Comparison of ENCODE assay signal across 12 cellular contexts in the genomic region with DNA sequence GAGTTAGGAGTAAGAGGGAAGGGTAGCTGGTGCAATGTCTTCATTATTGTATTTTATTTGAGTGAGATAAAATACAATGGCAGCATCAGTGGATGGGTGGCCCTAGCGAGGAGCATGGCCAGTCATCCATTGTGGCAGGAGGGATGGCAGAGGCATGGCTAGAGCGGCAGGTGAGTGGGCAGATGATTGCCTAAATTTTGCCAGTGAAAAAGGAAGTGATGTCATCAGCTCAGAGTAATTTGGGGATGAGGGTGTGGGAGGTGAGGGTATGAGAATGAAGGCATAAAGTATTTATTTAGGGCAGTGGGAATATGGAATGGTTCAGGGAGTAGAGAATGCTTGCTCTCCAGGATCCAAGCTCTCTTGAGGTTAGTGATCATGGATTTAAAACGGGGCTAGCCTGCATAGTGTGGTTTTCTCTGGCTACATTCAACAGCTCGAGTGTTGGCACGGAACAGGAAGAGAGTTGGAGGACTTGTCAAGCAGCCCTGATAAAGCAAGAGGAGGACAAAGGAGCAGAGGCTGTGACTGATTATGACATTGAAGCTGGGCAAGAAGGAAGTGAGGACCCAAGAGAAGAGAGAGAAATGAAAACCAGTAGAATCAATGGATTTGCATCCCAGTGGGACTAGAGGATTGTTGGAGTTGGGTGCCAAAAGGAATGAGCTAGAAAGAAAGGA. TPM values are rescaled to one million over a fixed set of nuclear protein-coding genes. Genes with fewer than 3 reads are reported as not detected.
DNase-seq lines count a peak whose midpoint lies in the region; ATAC-seq and TF ChIP-seq lines count a peak whose summit lies in the region.
"Had no signal": no experiment of that assay in that cellular context is flagged by ENCODE, and none has a peak within 500 bp of the region (broad histone marks: within the 10 kb centered on the region; RNA-seq: fewer than 3 reads in every experiment).

No MANE protein-coding gene starts in this region.

- H3K4me3 ChIP-seq in BLaER1 treated with 17β-estradiol and CSF1 and Interleukin-3, amounts not matched to agents 10 nM and 100 nM: peak overlapping the region in 4 of 10 experiments; percentile 6 to 52 (median 28); a peak in 7 of 20 replicates
- H3K4me3 ChIP-seq in MG63 (no peak overlapping the region), mesenchymal stem cell (ENCODE audit: insufficient read depth in 1 of 2, low read depth in 1 of 2, low read length in 2 of 2) (peak overlapping the region in 1 of 2 experiments; percentile 31)
- no peak overlapping the region for H3K4me3 ChIP-seq in CD8-positive, alpha-beta T cell (ENCODE audit: low read depth, low read length)
- H3K4me3 ChIP-seq: K562 had no signal

- BruUV-seq in MCF 10A (replicated peaks; lab: Mats Ljungman, UMichigan): no TSS peak

- H2BK12ac ChIP-seq in mesenchymal stem cell (ENCODE audit: low read length in 2 of 2): no peak overlapping the region

- CTCF ChIA-PET in MCF 10A (lab: Yijun Ruan, JAX): interaction anchor here (0.6 to 1.2 kb wide), 3 partner anchors 92 to 213 kb away, joined by 3 to 4 read pairs (median 3); a partner anchor contains a TSS
- CTCF ChIA-PET in CD8-positive, alpha-beta T cell (lab: Charles Lee): no interaction called here

- peak overlapping the region in 8 of 11 experiments; percentile 8 to 91 (median 54); a peak in 13 of 22 replicates for H3K27ac ChIP-seq in BLaER1 treated with 17β-estradiol and CSF1 and Interleukin-3, amounts not matched to agents 10 nM and 100 nM
- no peak overlapping the region for H3K27ac ChIP-seq in mesenchymal stem cell (ENCODE audit: low read length, poor library complexity, severe bottlenecking)
- no peak overlapping the region for H3K27ac ChIP-seq in CD8-positive, alpha-beta T cell (ENCODE audit: low read depth, low read length)

- ATAC-seq in stimulated activated naive B cell treated with anti-CD40 and anti-IgM and Interleukin-4, amounts not matched to agents 10 μg/mL and 1 μg/mL and 100 μg/mL, for 72 hours (replicated peaks): no peak
- no peak for ATAC-seq in CD8-positive, alpha-beta T cell
- ATAC-seq: K562 had no signal

- peaks cover 7% of the 10 kb centered on the region for H3K9me3 Mint-ChIP-seq in MCF 10A (ENCODE audit: unreplicated experiment)
- peaks cover 0 to 7% of the 10 kb centered on the region in 2 donors for H3K9me3 Mint-ChIP-seq in stimulated activated naive B cell treated with anti-CD40 and anti-IgM and Interleukin-4, amounts not matched to agents 10 μg/mL and 1 μg/mL and 100 μg/mL, for 72 hours
- no peaks in the 10 kb centered on the region for H3K9me3 Mint-ChIP-seq in CD8-positive, alpha-beta T cell

- DNase-seq in MG63: peak; percentile 41
- peak; percentile 26 for DNase-seq in MCF 10A (ENCODE audit: unreplicated experiment)
- no peak for DNase-seq in mesenchymal stem cell
- no peak for DNase-seq in EL
- no peak for DNase-seq in stimulated activated naive B cell treated with anti-CD40 and anti-IgM and Interleukin-4, amounts not matched to agents 10 μg/mL and 1 μg/mL and 100 μg/mL, for 72 hours
- DNase-seq in CD8-positive, alpha-beta T cell: no peak
- no peak for DNase-seq in NCI-H345 treated with DMSO at 0.1 percent for 48 hours (lab: John Stamatoyannopoulos, UW; ENCODE audit: unreplicated experiment)
- DNase-seq: activated CD8-positive, alpha-beta memory T cell treated with anti-CD3 and anti-CD28 coated beads, Interleukin-2, amount 10 ng/mL, durations not matched to agents 7 days and 5 days; midbrain had no signal

- peak overlapping the region in 4 of 11 experiments; percentile 35 to 78 (median 61); a peak in 8 of 22 replicates for H3K9ac ChIP-seq in BLaER1 treated with 17β-estradiol and CSF1 and Interleukin-3, amounts not matched to agents 10 nM and 100 nM
- peak overlapping the region; percentile 69 for H3K9ac ChIP-seq in mesenchymal stem cell (ENCODE audit: low read length)

- no peak overlapping the region for H3K4ac ChIP-seq in mesenchymal stem cell (ENCODE audit: low read depth in 1 of 2, low read length in 2 of 2)

- peaks cover 41% of the 10 kb centered on the region for H3K4me1 Mint-ChIP-seq in MCF 10A (ENCODE audit: insufficient read depth, unreplicated experiment)
- H3K4me1 Mint-ChIP-seq in stimulated activated naive B cell treated with anti-CD40 and anti-IgM and Interleukin-4, amounts not matched to agents 10 μg/mL and 1 μg/mL and 100 μg/mL, for 72 hours: peaks cover 0 to 2% of the 10 kb centered on the region in 2 donors
- H3K4me1 Mint-ChIP-seq in CD8-positive, alpha-beta T cell (ENCODE audit: low read depth): no peaks in the 10 kb centered on the region

- H3K4me1 ChIP-seq in BLaER1 treated with 17β-estradiol and CSF1 and Interleukin-3, amounts not matched to agents 10 nM and 100 nM: peaks cover 19 to 79% (median 54%) of the 10 kb centered on the region in 10 experiments
- H3K4me1 ChIP-seq in mesenchymal stem cell (ENCODE audit: control insufficient read depth, insufficient read depth, low read depth, low read length): peaks cover 9% of the 10 kb centered on the region
- no peaks in the 10 kb centered on the region for H3K4me1 ChIP-seq in CD8-positive, alpha-beta T cell (ENCODE audit: insufficient read depth, low read length)

- H3K27ac Mint-ChIP-seq in MCF 10A (ENCODE audit: low read depth, unreplicated experiment): peak overlapping the region; percentile 28
- no peak overlapping the region for H3K27ac Mint-ChIP-seq in stimulated activated naive B cell treated with anti-CD40 and anti-IgM and Interleukin-4, amounts not matched to agents 10 μg/mL and 1 μg/mL and 100 μg/mL, for 72 hours
- no peak overlapping the region for H3K27ac Mint-ChIP-seq in CD8-positive, alpha-beta T cell
- H3K27ac Mint-ChIP-seq: activated CD8-positive, alpha-beta memory T cell treated with anti-CD3 and anti-CD28 coated beads, Interleukin-2, amount 10 ng/mL, durations not matched to agents 7 days and 5 days had no signal

- no peak overlapping the region for H4K8ac ChIP-seq in mesenchymal stem cell (ENCODE audit: low read length)

- H2AK5ac ChIP-seq in mesenchymal stem cell (ENCODE audit: low read length, severe bottlenecking): no peak overlapping the region

- H3K14ac ChIP-seq in mesenchymal stem cell (ENCODE audit: low read length in 2 of 2): no peak overlapping the region

- no peaks in the 10 kb centered on the region for H3K27me3 ChIP-seq in BLaER1 treated with 17β-estradiol and CSF1 and Interleukin-3, amounts not matched to agents 10 nM and 100 nM
- H3K27me3 ChIP-seq in MG63 (no peaks in the 10 kb centered on the region), mesenchymal stem cell (ENCODE audit: control insufficient read depth in 1 of 2, insufficient read depth in 1 of 2, low read length in 2 of 2) (no peaks in the 10 kb centered on the region)
- no peaks in the 10 kb centered on the region for H3K27me3 ChIP-seq in CD8-positive, alpha-beta T cell (ENCODE audit: insufficient read depth, low read length)

- no peaks in the 10 kb centered on the region for H3K79me1 ChIP-seq in mesenchymal stem cell (replicated peaks; ENCODE audit: low read length, poor library complexity, severe bottlenecking)

- no peak overlapping the region for H2BK120ac ChIP-seq in mesenchymal stem cell (ENCODE audit: low read depth, low read length)

- WGBS in mesenchymal stem cell: 55% methylated on average over 5 of the region's 5 CpGs

- H3K36me3 ChIP-seq in BLaER1 treated with 17β-estradiol and CSF1 and Interleukin-3, amounts not matched to agents 10 nM and 100 nM: no peaks in the 10 kb centered on the region
- no peaks in the 10 kb centered on the region for H3K36me3 ChIP-seq in MG63
- H3K36me3 ChIP-seq in mesenchymal stem cell (ENCODE audit: control insufficient read depth in 1 of 2, insufficient read depth in 2 of 2, low read depth in 1 of 2, low read length in 2 of 2): no peaks in the 10 kb centered on the region
- H3K36me3 ChIP-seq in CD8-positive, alpha-beta T cell (ENCODE audit: insufficient read depth, low read length): no peaks in the 10 kb centered on the region

- intact Hi-C loops in MCF 10A (cut with micrococcal nuclease): loop anchor here (2.0 kb wide), 1 partner anchor 31 kb away; no protein-coding TSS in a partner anchor
- intact Hi-C loops in CD8-positive, alpha-beta T cell (cut with DNase I, micrococcal nuclease): no loop called here

- H3K4me3 Mint-ChIP-seq in MCF 10A (ENCODE audit: unreplicated experiment): no peak overlapping the region
- no peak overlapping the region for H3K4me3 Mint-ChIP-seq in stimulated activated naive B cell treated with anti-CD40 and anti-IgM and Interleukin-4, amounts not matched to agents 10 μg/mL and 1 μg/mL and 100 μg/mL, for 72 hours
- no peak overlapping the region for H3K4me3 Mint-ChIP-seq in CD8-positive, alpha-beta T cell
- H3K4me3 Mint-ChIP-seq: activated CD8-positive, alpha-beta memory T cell treated with anti-CD3 and anti-CD28 coated beads, Interleukin-2, amount 10 ng/mL, durations not matched to agents 7 days and 5 days had no signal

- H3K18ac ChIP-seq in mesenchymal stem cell (ENCODE audit: low read depth in 1 of 2, low read length in 2 of 2): no peak overlapping the region

- no peak overlapping the region for H2AFZ ChIP-seq in mesenchymal stem cell (ENCODE audit: low read depth, low read length)

- H3K9me3 ChIP-seq in BLaER1 treated with 17β-estradiol and CSF1 and Interleukin-3, amounts not matched to agents 10 nM and 100 nM (replicated peaks in 1 of 11): peaks cover 0 to 14% (median 0%) of the 10 kb centered on the region in 11 experiments; a peak in 3 of 22 replicates
- H3K9me3 ChIP-seq in MG63 (no peaks in the 10 kb centered on the region), mesenchymal stem cell (ENCODE audit: control insufficient read depth, low read length) (no peaks in the 10 kb centered on the region)
- no peaks in the 10 kb centered on the region for H3K9me3 ChIP-seq in CD8-positive, alpha-beta T cell (ENCODE audit: low read length)

- no peaks in the 10 kb centered on the region for H4K20me1 ChIP-seq in BLaER1 treated with 17β-estradiol and CSF1 and Interleukin-3, amounts not matched to agents 10 nM and 100 nM

- no peak overlapping the region for H3K23ac ChIP-seq in mesenchymal stem cell (ENCODE audit: low read length in 2 of 2)

- POLR2A ChIA-PET in MCF 10A (lab: Yijun Ruan, JAX): interaction anchor here (0.7 to 2.6 kb wide), 10 partner anchors 8 to 262 kb away, joined by 3 to 27 read pairs (median 3); a partner anchor contains a TSS
- POLR2A ChIA-PET in CD8-positive, alpha-beta T cell (lab: Charles Lee): no interaction called here

- peaks cover 6% of the 10 kb centered on the region for H3K36me3 Mint-ChIP-seq in MCF 10A (ENCODE audit: insufficient read depth, unreplicated experiment)
- no peaks in the 10 kb centered on the region for H3K36me3 Mint-ChIP-seq in stimulated activated naive B cell treated with anti-CD40 and anti-IgM and Interleukin-4, amounts not matched to agents 10 μg/mL and 1 μg/mL and 100 μg/mL, for 72 hours
- no peaks in the 10 kb centered on the region for H3K36me3 Mint-ChIP-seq in CD8-positive, alpha-beta T cell

- H3K27me3 Mint-ChIP-seq in MCF 10A (ENCODE audit: insufficient read depth, unreplicated experiment): no peaks in the 10 kb centered on the region
- peaks cover 19 to 20% of the 10 kb centered on the region in 2 donors for H3K27me3 Mint-ChIP-seq in stimulated activated naive B cell treated with anti-CD40 and anti-IgM and Interleukin-4, amounts not matched to agents 10 μg/mL and 1 μg/mL and 100 μg/mL, for 72 hours
- peaks cover 31% of the 10 kb centered on the region for H3K27me3 Mint-ChIP-seq in CD8-positive, alpha-beta T cell (ENCODE audit: low read depth)
- H3K27me3 Mint-ChIP-seq: activated CD8-positive, alpha-beta memory T cell treated with anti-CD3 and anti-CD28 coated beads, Interleukin-2, amount 10 ng/mL, durations not matched to agents 7 days and 5 days had no signal

- no peak for TF ChIP-seq CTCF in MCF 10A (IDR thresholded peaks at IDR 0.05; ENCODE audit: unreplicated experiment)
- no peak for TF ChIP-seq CTCF in CD8-positive, alpha-beta T cell (IDR thresholded peaks at IDR 0.05)

- no peak overlapping the region for H2BK15ac ChIP-seq in mesenchymal stem cell (ENCODE audit: low read depth, poor library complexity, severe bottlenecking)

- H3K4me2 ChIP-seq in BLaER1 treated with 17β-estradiol and CSF1 and Interleukin-3, amounts not matched to agents 10 nM and 100 nM: peak overlapping the region; percentile 0 to 86 (median 58); a peak in 19 of 22 replicates
- H3K4me2 ChIP-seq in mesenchymal stem cell (ENCODE audit: low read length, poor library complexity, severe bottlenecking): no peak overlapping the region

- H2BK5ac ChIP-seq in mesenchymal stem cell (ENCODE audit: low read depth, low read length, poor library complexity, severe bottlenecking): no peak overlapping the region

- H4K91ac ChIP-seq in mesenchymal stem cell (ENCODE audit: low read length): no peak overlapping the region

RNA-seq across cellular contexts. Expression of a gene that starts 18.7 kb away (rescaled TPM):
- total RNA-seq in MG63 (2014; rRNA removed; shearing (Covaris generic); ENCODE audit: low replicate concordance): not detected in 2 replicates
- not detected in 2 replicates for total RNA-seq in MCF 10A (2022)
- not detected for polyA plus RNA-seq in mesenchymal stem cell (2013, experiment 1 of 2)
- not detected for polyA plus RNA-seq in mesenchymal stem cell (2013, experiment 2 of 2)
- total RNA-seq in CD8-positive, alpha-beta T cell: not detected
- total RNA-seq: activated CD8-positive, alpha-beta memory T cell treated with anti-CD3 and anti-CD28 coated beads, Interleukin-2, amount 10 ng/mL, durations not matched to agents 7 days and 5 days; glomerular endothelial cell; K562 had no signal
- polyA plus RNA-seq: K562 had no signal

RNA-seq across cellular contexts. Expression of a gene that starts 24.7 kb away (rescaled TPM):
- total RNA-seq in MG63 (2014; rRNA removed; shearing (Covaris generic); ENCODE audit: low replicate concordance): not detected in 2 replicates
- not detected in 2 replicates for total RNA-seq in MCF 10A (2022)
- not detected for polyA plus RNA-seq in mesenchymal stem cell (2013, experiment 1 of 2)
- not detected for polyA plus RNA-seq in mesenchymal stem cell (2013, experiment 2 of 2)
- not detected for total RNA-seq in CD8-positive, alpha-beta T cell
- total RNA-seq: activated CD8-positive, alpha-beta memory T cell treated with anti-CD3 and anti-CD28 coated beads, Interleukin-2, amount 10 ng/mL, durations not matched to agents 7 days and 5 days; glomerular endothelial cell; K562 had no signal
- polyA plus RNA-seq: K562 had no signal

RNA-seq across cellular contexts. Expression of a gene that starts 46.6 kb away (rescaled TPM):
- total RNA-seq in MG63 (2014; rRNA removed; shearing (Covaris generic); ENCODE audit: low replicate concordance): 0.89 and 27.3 TPM in 2 replicates
- 38.1 and 42.5 TPM in 2 replicates for total RNA-seq in MCF 10A (2022)
- polyA plus RNA-seq in mesenchymal stem cell (2013, experiment 1 of 2): not detected
- not detected for polyA plus RNA-seq in mesenchymal stem cell (2013, experiment 2 of 2)
- total RNA-seq in CD8-positive, alpha-beta T cell: under 1 TPM; 0.35 to 0.42 TPM
- polyA plus RNA-seq: K562 had no signal

RNA-seq across cellular contexts. Expression of a gene that starts 48.7 kb away (rescaled TPM):
- total RNA-seq in MG63 (2014; rRNA removed; shearing (Covaris generic); ENCODE audit: low replicate concordance): not detected in 2 replicates
- not detected in 2 replicates for total RNA-seq in MCF 10A (2022)
- polyA plus RNA-seq in mesenchymal stem cell (2013, experiment 1 of 2): not detected
- not detected for polyA plus RNA-seq in mesenchymal stem cell (2013, experiment 2 of 2)
- not detected for total RNA-seq in CD8-positive, alpha-beta T cell
- total RNA-seq: activated CD8-positive, alpha-beta memory T cell treated with anti-CD3 and anti-CD28 coated beads, Interleukin-2, amount 10 ng/mL, durations not matched to agents 7 days and 5 days; glomerular endothelial cell; K562 had no signal
- polyA plus RNA-seq: K562 had no signal

Comparison
In these comparisons a context has a peak if more than half of its experiments do, and no peak if none do; other contexts are left out.
1. H3K27ac ChIP-seq: peak in BLaER1 treated with 17β-estradiol and CSF1 and Interleukin-3, amounts not matched to agents 10 nM and 100 nM (8 of 11); none in mesenchymal stem cell (single experiment) and CD8-positive, alpha-beta T cell (single experiment).
2. DNase-seq: peak in MG63 (single experiment) and MCF 10A (single experiment); none in mesenchymal stem cell (single experiment), EL (single experiment), stimulated activated naive B cell treated with anti-CD40 and anti-IgM and Interleukin-4, amounts not matched to agents 10 μg/mL and 1 μg/mL and 100 μg/mL, for 72 hours (single experiment), CD8-positive, alpha-beta T cell (0 of 7) and NCI-H345 treated with DMSO at 0.1 percent for 48 hours (single experiment).